ENCODE assay signal across 38 cellular contexts in genomic region chr9:12403721-12404120, GRCh38.
"Had no signal": no experiment of that assay in that cellular context is flagged by ENCODE, and none has a peak within 500 bp of the region (broad histone marks: within the 10 kb centered on the region; RNA-seq: fewer than 3 reads in every experiment).

No MANE protein-coding gene starts in this region.

- H3K4me3 ChIP-seq: adrenal gland, ascending aorta, body of pancreas, breast epithelium, cardiac muscle cell had no signal

- H3K27ac ChIP-seq: adrenal gland, ascending aorta, body of pancreas, brain microvascular endothelial cell, breast epithelium, cardiac muscle cell had no signal

- DNase-seq: activated effector memory CD4-positive, alpha-beta T cell treated with anti-CD3 and anti-CD28 coated beads, Interleukin-2, amount 50 U/mL, for 16 hours; activated effector memory CD4-positive, alpha-beta T cell treated with Interleukin-2 at 50 U/mL for 16 hours; activated gamma-delta T cell; activated gamma-delta T cell treated with Interleukin-2 at 50 U/mL for 16 hours; activated naive CD4-positive, alpha-beta T cell; activated naive CD4-positive, alpha-beta T cell treated with anti-CD3 and anti-CD28 coated beads for 36 hours; activated naive CD4-positive, alpha-beta T cell treated with anti-CD3 and anti-CD28 coated beads, Interleukin-2, amount 10 ng/mL, durations not matched to agents 7 days and 5 days; activated naive CD4-positive, alpha-beta T cell treated with anti-CD3 and anti-CD28 coated beads, Interleukin-2, amount 50 U/mL, for 16 hours; activated naive CD4-positive, alpha-beta T cell treated with Interleukin-2 at 50 U/mL for 16 hours; activated naive CD8-positive, alpha-beta T cell treated with anti-CD3 and anti-CD28 coated beads for 36 hours; activated naive CD8-positive, alpha-beta T cell treated with anti-CD3 and anti-CD28 coated beads, Interleukin-2, amount 10 ng/mL, durations not matched to agents 7 days and 5 days; activated naive CD8-positive, alpha-beta T cell treated with anti-CD3 and anti-CD28 coated beads, Interleukin-2, amount 50 U/mL, for 24 hours; activated T-cell treated with anti-CD3 and anti-CD28 coated beads for 4 hours; activated T-cell treated with anti-CD3 and anti-CD28 coated beads, Interleukin-2, amount 50 U/mL, for 1 hour; activated T-cell treated with anti-CD3 and anti-CD28 coated beads, Interleukin-2, amount 50 U/mL, for 24 hours; activated T-cell treated with anti-CD3 and anti-CD28 coated beads, Interleukin-2, amount 50 U/mL, for 4 hours; activated T-cell treated with anti-CD3 and anti-CD28 coated beads, Interleukin-2, amount 50 U/mL, for 48 hours; activated T-cell treated with anti-CD3 and anti-CD28 coated beads, Interleukin-2, amount 50 U/mL, for 72 hours; adrenal gland; amniotic stem cell; amygdala; anterior cingulate cortex; aorta; body of pancreas; brain microvascular endothelial cell; caudate nucleus; central memory CD4-positive, alpha-beta T cell; cerebellar nuclear complex had no signal

- H3K9me3 ChIP-seq: adrenal gland, ascending aorta, body of pancreas, breast epithelium had no signal

- H3K27me3 ChIP-seq: adrenal gland, ascending aorta, body of pancreas, brain microvascular endothelial cell, breast epithelium, cardiac muscle cell had no signal

- H3K27me3 Mint-ChIP-seq: activated naive CD4-positive, alpha-beta T cell treated with anti-CD3 and anti-CD28 coated beads, Interleukin-2, amount 10 ng/mL, durations not matched to agents 7 days and 5 days; activated naive CD4-positive, alpha-beta T cell treated with anti-CD3 and anti-CD28 coated beads, Interleukin-2, amount 50 U/mL, for 24 hours; activated naive CD8-positive, alpha-beta T cell; activated naive CD8-positive, alpha-beta T cell treated with anti-CD3 and anti-CD28 coated beads for 36 hours; activated naive CD8-positive, alpha-beta T cell treated with anti-CD3 and anti-CD28 coated beads, Interleukin-2, amount 10 ng/mL, durations not matched to agents 7 days and 5 days; activated naive CD8-positive, alpha-beta T cell treated with anti-CD3 and anti-CD28 coated beads, Interleukin-2, amount 50 U/mL, for 24 hours; activated T-cell treated with anti-CD3 and anti-CD28 coated beads, Interleukin-2, amount 50 U/mL, for 24 hours; activated T-helper 17 cell treated with anti-CD3 and anti-CD28 coated beads, Interleukin-2, amount 50 U/mL, for 72 hours; central memory CD8-positive, alpha-beta T cell had no signal

- H3K4me1 ChIP-seq: adrenal gland, ascending aorta, body of pancreas, breast epithelium had no signal

- H3K27ac Mint-ChIP-seq: activated naive CD4-positive, alpha-beta T cell treated with anti-CD3 and anti-CD28 coated beads for 36 hours; activated naive CD4-positive, alpha-beta T cell treated with anti-CD3 and anti-CD28 coated beads, Interleukin-2, amount 10 ng/mL, durations not matched to agents 7 days and 5 days; activated naive CD4-positive, alpha-beta T cell treated with anti-CD3 and anti-CD28 coated beads, Interleukin-2, amount 50 U/mL, for 24 hours; activated naive CD4-positive, alpha-beta T cell treated with anti-CD3 and anti-CD28 coated beads, Interleukin-2, amount 50 U/mL, for 72 hours; activated naive CD8-positive, alpha-beta T cell; activated naive CD8-positive, alpha-beta T cell treated with anti-CD3 and anti-CD28 coated beads for 36 hours; activated naive CD8-positive, alpha-beta T cell treated with anti-CD3 and anti-CD28 coated beads, Interleukin-2, amount 10 ng/mL, durations not matched to agents 7 days and 5 days; activated naive CD8-positive, alpha-beta T cell treated with anti-CD3 and anti-CD28 coated beads, Interleukin-2, amount 50 U/mL, for 24 hours; activated T-cell treated with anti-CD3 and anti-CD28 coated beads, Interleukin-2, amount 50 U/mL, for 24 hours; activated T-cell treated with anti-CD3 and anti-CD28 coated beads, Interleukin-2, amount 50 U/mL, for 72 hours; activated T-helper 17 cell treated with anti-CD3 and anti-CD28 coated beads, Interleukin-2, amount 50 U/mL, for 72 hours; activated T-helper 2 cell treated with anti-CD3 and anti-CD28 coated beads, Interferon-gamma antibody, Interleukin-2, Interleukin-4, amounts not matched to agents 10 μg/mL and 5 μg/mL and 100 μg/mL, durations not matched to agents 14 hours and 24 hours and 36 hours; brain had no signal

- ATAC-seq: activated naive CD4-positive, alpha-beta T cell treated with anti-CD3 and anti-CD28 coated beads, Interleukin-2, amount 50 U/mL, for 72 hours; activated naive CD8-positive, alpha-beta T cell treated with anti-CD3 and anti-CD28 coated beads, Interleukin-2, amount 50 U/mL, for 24 hours; activated T-cell treated with anti-CD3 and anti-CD28 coated beads, Interleukin-2, amount 50 U/mL, for 4 hours; activated T-cell treated with anti-CD3 and anti-CD28 coated beads, Interleukin-2, amount 50 U/mL, for 72 hours; activated T-helper 17 cell treated with anti-CD3 and anti-CD28 coated beads, Interleukin-2, amount 50 U/mL, for 72 hours; body of pancreas had no signal

- H3K4me3 Mint-ChIP-seq: activated naive CD4-positive, alpha-beta T cell treated with anti-CD3 and anti-CD28 coated beads for 36 hours; activated naive CD4-positive, alpha-beta T cell treated with anti-CD3 and anti-CD28 coated beads, Interleukin-2, amount 10 ng/mL, durations not matched to agents 7 days and 5 days; activated naive CD4-positive, alpha-beta T cell treated with anti-CD3 and anti-CD28 coated beads, Interleukin-2, amount 50 U/mL, for 24 hours; activated naive CD8-positive, alpha-beta T cell; activated naive CD8-positive, alpha-beta T cell treated with anti-CD3 and anti-CD28 coated beads for 36 hours; activated naive CD8-positive, alpha-beta T cell treated with anti-CD3 and anti-CD28 coated beads, Interleukin-2, amount 10 ng/mL, durations not matched to agents 7 days and 5 days; activated naive CD8-positive, alpha-beta T cell treated with anti-CD3 and anti-CD28 coated beads, Interleukin-2, amount 50 U/mL, for 24 hours; activated T-cell treated with anti-CD3 and anti-CD28 coated beads, Interleukin-2, amount 50 U/mL, for 24 hours; activated T-cell treated with anti-CD3 and anti-CD28 coated beads, Interleukin-2, amount 50 U/mL, for 4 hours; activated T-cell treated with anti-CD3 and anti-CD28 coated beads, Interleukin-2, amount 50 U/mL, for 72 hours; activated T-helper 17 cell treated with anti-CD3 and anti-CD28 coated beads, Interleukin-2, amount 50 U/mL, for 72 hours; brain; central memory CD8-positive, alpha-beta T cell had no signal

- H3K36me3 Mint-ChIP-seq: activated naive CD4-positive, alpha-beta T cell treated with anti-CD3 and anti-CD28 coated beads, Interleukin-2, amount 10 ng/mL, durations not matched to agents 7 days and 5 days; activated naive CD4-positive, alpha-beta T cell treated with anti-CD3 and anti-CD28 coated beads, Interleukin-2, amount 50 U/mL, for 24 hours; activated naive CD8-positive, alpha-beta T cell; activated naive CD8-positive, alpha-beta T cell treated with anti-CD3 and anti-CD28 coated beads for 36 hours; activated naive CD8-positive, alpha-beta T cell treated with anti-CD3 and anti-CD28 coated beads, Interleukin-2, amount 10 ng/mL, durations not matched to agents 7 days and 5 days; brain had no signal

- H3K36me3 ChIP-seq: adrenal gland, ascending aorta, brain microvascular endothelial cell, breast epithelium, cardiac muscle cell had no signal

- H3K4me1 Mint-ChIP-seq: activated naive CD4-positive, alpha-beta T cell treated with anti-CD3 and anti-CD28 coated beads, Interleukin-2, amount 10 ng/mL, durations not matched to agents 7 days and 5 days; activated naive CD4-positive, alpha-beta T cell treated with anti-CD3 and anti-CD28 coated beads, Interleukin-2, amount 50 U/mL, for 24 hours; activated naive CD8-positive, alpha-beta T cell treated with anti-CD3 and anti-CD28 coated beads for 36 hours; activated naive CD8-positive, alpha-beta T cell treated with anti-CD3 and anti-CD28 coated beads, Interleukin-2, amount 10 ng/mL, durations not matched to agents 7 days and 5 days; activated naive CD8-positive, alpha-beta T cell treated with anti-CD3 and anti-CD28 coated beads, Interleukin-2, amount 50 U/mL, for 24 hours; activated T-helper 17 cell treated with anti-CD3 and anti-CD28 coated beads, Interleukin-2, amount 50 U/mL, for 72 hours; central memory CD8-positive, alpha-beta T cell had no signal
